ENCODE assay signal across 8 cellular contexts in the genomic region with DNA sequence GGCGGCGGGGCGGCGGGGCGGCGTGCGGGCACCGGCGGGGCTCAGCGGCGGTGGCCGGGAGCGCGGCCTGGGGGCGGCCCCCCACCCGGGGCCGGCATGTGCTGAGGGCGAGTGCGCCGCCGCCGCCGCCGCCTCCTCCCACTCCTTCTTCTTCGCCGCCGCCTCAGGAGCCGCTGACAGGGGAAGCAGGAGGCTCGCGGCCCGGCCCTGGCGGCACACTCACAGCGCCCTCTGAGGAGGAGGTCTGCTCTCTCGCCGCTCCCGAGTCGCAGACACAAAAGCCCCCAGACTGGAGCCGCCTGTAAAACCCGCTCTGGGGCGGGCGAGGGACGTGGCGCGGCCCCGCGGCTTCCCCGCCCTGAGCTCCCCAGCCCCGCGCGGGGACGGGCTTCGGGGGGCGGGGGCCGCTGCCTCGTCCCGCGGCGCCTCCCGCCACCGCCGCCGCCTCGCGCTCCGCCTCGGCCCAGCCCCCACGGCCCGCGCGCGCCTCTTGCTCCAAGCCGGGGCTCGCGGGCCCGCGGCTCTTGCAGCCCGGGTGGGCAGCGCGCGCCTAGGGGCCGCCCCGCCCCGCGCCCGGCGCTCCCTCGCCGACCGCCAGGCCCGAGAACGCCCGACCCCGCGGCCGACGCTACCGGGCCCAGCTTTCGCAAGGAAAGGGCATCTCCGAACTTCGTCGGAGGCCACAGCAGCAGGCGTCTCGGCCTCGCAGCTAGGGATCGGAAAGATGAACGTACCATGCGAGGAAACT. TPM values are rescaled to one million over a fixed set of nuclear protein-coding genes. Genes with fewer than 3 reads are reported as not detected.
DNase-seq lines count a peak whose midpoint lies in the region; ATAC-seq and TF ChIP-seq lines count a peak whose summit lies in the region.

A gene with protein sequence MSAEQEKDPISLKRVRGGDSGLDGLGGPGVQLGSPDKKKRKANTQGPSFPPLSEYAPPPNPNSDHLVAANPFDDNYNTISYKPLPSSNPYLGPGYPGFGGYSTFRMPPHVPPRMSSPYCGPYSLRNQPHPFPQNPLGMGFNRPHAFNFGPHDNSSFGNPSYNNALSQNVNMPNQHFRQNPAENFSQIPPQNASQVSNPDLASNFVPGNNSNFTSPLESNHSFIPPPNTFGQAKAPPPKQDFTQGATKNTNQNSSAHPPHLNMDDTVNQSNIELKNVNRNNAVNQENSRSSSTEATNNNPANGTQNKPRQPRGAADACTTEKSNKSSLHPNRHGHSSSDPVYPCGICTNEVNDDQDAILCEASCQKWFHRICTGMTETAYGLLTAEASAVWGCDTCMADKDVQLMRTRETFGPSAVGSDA (minus strand): TSS at position 276 of the 748 bp plus-strand sequence. CDS start 462 bp downstream, outside the sequence.

- no peaks in the 10 kb centered on the region for H3K36me3 ChIP-seq in Peyer's patch

- peaks cover 0 to 6% of the 10 kb centered on the region in 2 donors for H3K27me3 ChIP-seq in Peyer's patch

- peak within 1 kb of the TSS; percentile 42 to 82 (median 55) for H3K27ac ChIP-seq in Peyer's patch

- no peak for TF ChIP-seq POLR2A in Peyer's patch (IDR thresholded peaks at IDR 0.05)

- H3K9me3 ChIP-seq in Peyer's patch: no peaks in the 10 kb centered on the region

- DNase-seq in NCI-H524 (lab: John Stamatoyannopoulos, UW): peak; percentile 51 to 72
- DNase-seq in NCI-H524 treated with DMSO at 0.1 percent for 48 hours (lab: John Stamatoyannopoulos, UW): no peak
- peak in 1 of 3 donors; percentile 63 for DNase-seq in Peyer's patch
- peak; percentile 54 for DNase-seq in amniotic epithelial cell (ENCODE audit: low read depth)
- peak; percentile 73 for DNase-seq in left cardiac atrium
- peak; percentile 23 to 91 (median 42) for DNase-seq in posterior cingulate gyrus

- H3K4me3 ChIP-seq in Peyer's patch: peak within 1 kb of the TSS; percentile 38 to 62 (median 50)

- TF ChIP-seq CTCF in Peyer's patch (IDR thresholded peaks at IDR 0.05): no peak

- peak; percentile 67 for ATAC-seq in HG03103 (IDR thresholded peaks at IDR 0.05; ENCODE audit: low read depth, unreplicated experiment)
- peak; percentile 85 to 88 for ATAC-seq in left cardiac atrium
- ATAC-seq in HG03045 (IDR thresholded peaks at IDR 0.05; ENCODE audit: unreplicated experiment): no peak

- intact Hi-C loops in left cardiac atrium (cut with DNase I) (no loop called here), posterior cingulate gyrus (cut with DNase I) (no loop called here)

- no peaks in the 10 kb centered on the region for H3K4me1 ChIP-seq in Peyer's patch

RNA-seq across cellular contexts. Expression of the gene that starts here (rescaled TPM):
- total RNA-seq in Peyer's patch (1 to 10 TPM in 1 of 4 donors, under 1 TPM in 3; 0.35 to 2.5 (median 0.76) TPM), left cardiac atrium (1 to 10 TPM; 4.5 to 6.5 TPM)
